ENCODE assay signal across 32 cellular contexts in genomic region chr2:209463835-209464234, GRCh38. TPM values are rescaled to one million over a fixed set of nuclear protein-coding genes. Genes with fewer than 3 reads are reported as not detected.
"Had no signal": no experiment of that assay in that cellular context is flagged by ENCODE, and none has a peak within 500 bp of the region (broad histone marks: within the 10 kb centered on the region; RNA-seq: fewer than 3 reads in every experiment).

No MANE protein-coding gene starts in this region.

- H3K27ac ChIP-seq: body of pancreas, cardiac muscle cell, colonic mucosa, gastrocnemius medialis, heart left ventricle had no signal

- H3K27me3 Mint-ChIP-seq: activated CD4-positive, alpha-beta memory T cell treated with anti-CD3 and anti-CD28 coated beads, Interleukin-2, amount 10 ng/mL, durations not matched to agents 7 days and 5 days; activated CD4-positive, alpha-beta T cell treated with anti-CD3 and anti-CD28 coated beads for 36 hours; activated CD4-positive, alpha-beta T cell treated with anti-CD3 and anti-CD28 coated beads, Interleukin-2, amount 10 ng/mL, durations not matched to agents 24 days and 14 days; activated naive CD8-positive, alpha-beta T cell; activated T-helper 17 cell treated with anti-CD3 and anti-CD28 coated beads, Interleukin-2, amount 50 U/mL, for 72 hours; T-helper 17 cell had no signal

- H3K36me3 ChIP-seq: cardiac muscle cell, colonic mucosa, gastrocnemius medialis, heart left ventricle had no signal

- H3K36me3 Mint-ChIP-seq: activated naive CD8-positive, alpha-beta T cell had no signal

- H3K27ac Mint-ChIP-seq: activated CD4-positive, alpha-beta memory T cell treated with anti-CD3 and anti-CD28 coated beads, Interleukin-2, amount 10 ng/mL, durations not matched to agents 7 days and 5 days; activated CD4-positive, alpha-beta T cell treated with anti-CD3 and anti-CD28 coated beads for 36 hours; activated CD4-positive, alpha-beta T cell treated with anti-CD3 and anti-CD28 coated beads, Interleukin-2, amount 10 ng/mL, durations not matched to agents 24 days and 14 days; activated naive CD8-positive, alpha-beta T cell; activated T-helper 17 cell treated with anti-CD3 and anti-CD28 coated beads, Interleukin-2, amount 50 U/mL, for 72 hours; endodermal cell; T-helper 17 cell; T-helper 2 cell treated with Interferon-gamma antibody and Interleukin-4, amounts not matched to agents 5 μg/mL and 100 μg/mL, for 36 hours had no signal

- H3K4me1 Mint-ChIP-seq: activated CD4-positive, alpha-beta memory T cell treated with anti-CD3 and anti-CD28 coated beads, Interleukin-2, amount 10 ng/mL, durations not matched to agents 7 days and 5 days; activated CD4-positive, alpha-beta T cell treated with anti-CD3 and anti-CD28 coated beads for 36 hours; activated CD4-positive, alpha-beta T cell treated with anti-CD3 and anti-CD28 coated beads, Interleukin-2, amount 10 ng/mL, durations not matched to agents 24 days and 14 days; activated T-helper 17 cell treated with anti-CD3 and anti-CD28 coated beads, Interleukin-2, amount 50 U/mL, for 72 hours; endodermal cell; T-helper 17 cell had no signal

- H3K27me3 ChIP-seq: body of pancreas, cardiac muscle cell, colonic mucosa, gastrocnemius medialis, heart left ventricle had no signal

- ATAC-seq: activated CD4-positive, alpha-beta T cell treated with anti-CD3 and anti-CD28 coated beads for 36 hours; activated T-cell treated with anti-CD3 and anti-CD28 coated beads, Interleukin-2, amount 50 U/mL, for 4 hours; activated T-helper 17 cell treated with anti-CD3 and anti-CD28 coated beads, Interleukin-2, amount 50 U/mL, for 72 hours; body of pancreas; esophagus mucosa; gastrocnemius medialis; heart left ventricle; T-helper 17 cell had no signal

- H3K4me3 ChIP-seq: body of pancreas, cardiac muscle cell, colonic mucosa, gastrocnemius medialis, heart left ventricle had no signal

- H3K9me3 ChIP-seq: body of pancreas, colonic mucosa, gastrocnemius medialis had no signal

- H3K9me3 Mint-ChIP-seq: activated CD4-positive, alpha-beta memory T cell treated with anti-CD3 and anti-CD28 coated beads, Interleukin-2, amount 10 ng/mL, durations not matched to agents 7 days and 5 days; activated CD4-positive, alpha-beta T cell treated with anti-CD3 and anti-CD28 coated beads, Interleukin-2, amount 10 ng/mL, durations not matched to agents 24 days and 14 days; endodermal cell; T-helper 2 cell treated with Interferon-gamma antibody and Interleukin-4, amounts not matched to agents 5 μg/mL and 100 μg/mL, for 36 hours had no signal

- H3K4me3 Mint-ChIP-seq: activated CD4-positive, alpha-beta memory T cell treated with anti-CD3 and anti-CD28 coated beads, Interleukin-2, amount 10 ng/mL, durations not matched to agents 7 days and 5 days; activated CD4-positive, alpha-beta T cell treated with anti-CD3 and anti-CD28 coated beads for 36 hours; activated CD4-positive, alpha-beta T cell treated with anti-CD3 and anti-CD28 coated beads, Interleukin-2, amount 10 ng/mL, durations not matched to agents 24 days and 14 days; activated naive CD8-positive, alpha-beta T cell; activated T-cell treated with anti-CD3 and anti-CD28 coated beads, Interleukin-2, amount 50 U/mL, for 4 hours; activated T-helper 17 cell treated with anti-CD3 and anti-CD28 coated beads, Interleukin-2, amount 50 U/mL, for 72 hours; endodermal cell; T-helper 17 cell; T-helper 2 cell treated with Interferon-gamma antibody and Interleukin-4, amounts not matched to agents 5 μg/mL and 100 μg/mL, for 36 hours had no signal

- DNase-seq: activated CD4-positive, alpha-beta memory T cell treated with anti-CD3 and anti-CD28 coated beads, Interleukin-2, amount 10 ng/mL, durations not matched to agents 7 days and 5 days; activated CD4-positive, alpha-beta T cell treated with anti-CD3 and anti-CD28 coated beads for 36 hours; activated CD4-positive, alpha-beta T cell treated with anti-CD3 and anti-CD28 coated beads, Interleukin-2, amount 10 ng/mL, durations not matched to agents 24 days and 14 days; activated CD4-positive, CD25-positive, alpha-beta regulatory T cell; activated CD4-positive, CD25-positive, alpha-beta regulatory T cell treated with anti-CD3 and anti-CD28 coated beads, Interleukin-2, amount 50 U/mL, for 72 hours; activated CD8-positive, alpha-beta memory T cell treated with anti-CD3 and anti-CD28 coated beads for 24 hours; activated effector memory CD4-positive, alpha-beta T cell treated with Interleukin-2 at 50 U/mL for 16 hours; activated gamma-delta T cell treated with Interleukin-2 at 50 U/mL for 16 hours; activated naive CD4-positive, alpha-beta T cell treated with anti-CD3 and anti-CD28 coated beads, Interleukin-2, amount 50 U/mL, for 16 hours; activated naive CD4-positive, alpha-beta T cell treated with Interleukin-2 at 50 U/mL for 16 hours; activated T-cell treated with anti-CD3 and anti-CD28 coated beads, Interleukin-2, amount 50 U/mL, for 4 hours; amniotic stem cell; anterior cingulate cortex; body of pancreas; central memory CD4-positive, alpha-beta T cell; cerebellar nuclear complex; colonic mucosa; effector CD8-positive, alpha-beta T cell; endodermal cell; foreskin fibroblast; gastrocnemius medialis; glutamatergic neuron; heart left ventricle; hypothalamus; T-helper 1 cell; T-helper 17 cell; T1000 had no signal

- H3K4me1 ChIP-seq: body of pancreas, colonic mucosa, gastrocnemius medialis had no signal

RNA-seq across cellular contexts. Expression of gene MAP2, which starts 40.0 kb away (rescaled TPM):
- total RNA-seq: activated CD4-positive, alpha-beta memory T cell treated with anti-CD3 and anti-CD28 coated beads, Interleukin-2, amount 10 ng/mL, durations not matched to agents 7 days and 5 days; activated CD4-positive, alpha-beta T cell treated with anti-CD3 and anti-CD28 coated beads, Interleukin-2, amount 10 ng/mL, durations not matched to agents 24 days and 14 days had no signal
